In the genomic region with DNA sequence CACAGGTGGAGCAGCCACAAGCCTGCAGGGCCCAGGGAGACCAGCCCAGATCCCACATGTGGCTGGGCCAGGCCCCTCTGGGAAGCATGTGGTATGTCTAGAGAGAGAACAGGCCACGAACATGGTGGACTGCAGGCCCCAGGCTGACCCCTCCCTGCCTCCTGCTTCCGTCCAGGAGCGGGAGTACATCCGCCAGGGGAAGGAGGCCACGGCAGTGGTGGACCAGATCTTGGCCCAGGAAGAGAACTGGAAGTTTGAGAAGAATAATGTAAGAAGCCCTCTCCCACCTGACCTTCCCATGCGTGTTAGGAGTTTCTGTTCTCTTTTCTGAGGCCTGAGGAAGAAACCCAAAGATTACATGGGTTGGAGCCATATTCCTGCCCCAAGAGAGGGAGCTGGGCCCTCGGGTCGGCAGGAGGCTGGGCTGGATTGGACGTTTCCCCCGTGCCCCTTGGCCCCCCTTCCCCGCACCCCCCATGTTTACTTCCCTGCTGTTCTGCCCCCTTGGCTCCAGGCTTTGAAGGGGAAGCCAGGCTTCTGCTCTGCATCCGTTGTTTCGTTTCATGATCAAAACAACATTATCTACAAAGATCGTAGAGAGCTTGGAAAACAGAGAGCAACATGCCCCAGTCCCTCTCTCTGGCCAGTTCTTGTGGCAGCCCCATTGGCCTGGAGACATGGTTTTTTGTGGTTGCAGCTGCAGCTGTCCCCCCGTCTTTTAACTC, we compare ENCODE assay signal across 12 cellular contexts. TPM values are rescaled to one million over a fixed set of nuclear protein-coding genes. Genes with fewer than 3 reads are reported as not detected.
A peak's percentile ranks its signal among the peaks of the same experiment; 100 is the strongest.
DNase-seq lines count a peak whose midpoint lies in the region; ATAC-seq, FAIRE-seq and TF ChIP-seq lines count a peak whose summit lies in the region.
"Had no signal": no experiment of that assay in that cellular context is flagged by ENCODE, and none has a peak within 500 bp of the region (broad histone marks: within the 10 kb centered on the region; RNA-seq: fewer than 3 reads in every experiment).

No MANE protein-coding gene starts in this region.

- no peak overlapping the region for H3K9ac ChIP-seq in HepG2 (ENCODE audit: insufficient read depth, low read depth, low read length)

- peaks cover 25 to 33% of the 10 kb centered on the region in 2 experiments; a peak in 4 of 5 replicates for H3K36me3 ChIP-seq in HepG2 (replicated peaks in 1 of 2; ENCODE audit: control insufficient read depth in 1 of 2, insufficient read depth in 2 of 2, low read length in 2 of 2)

- in situ Hi-C loops in HepG2 (cut with HindIII; ENCODE audit: extremely low pct_ligation_motif_present, low pct_unique_long_range_greater_than_20kb), result no loop called here

- TF ChIP-seq RAD21 in HepG2 (CRISPR knock-in tag; IDR thresholded peaks at IDR 0.05), result no peak

- H3K4me3 ChIP-seq in HepG2 (replicated peaks in 1 of 3; ENCODE audit: insufficient read depth in 1 of 3, low read depth in 2 of 3, low read length in 3 of 3), result no peak overlapping the region
- H3K4me3 ChIP-seq: thoracic aorta had no signal

- intact Hi-C loops in HepG2 (cut with micrococcal nuclease; ENCODE audit: unreplicated experiment), result no loop called here

- BruUV-seq in HepG2 (replicated peaks; lab: Mats Ljungman, UMichigan), result no TSS peak

- DNase-seq in GM19239 (ENCODE audit: insufficient read length, low spot score) (no peak), HepG2 (ENCODE audit: low spot score) (no peak), superior temporal gyrus (ENCODE audit: extremely low spot score) (no peak)
- no peak for DNase-seq in activated CD8-positive, alpha-beta T cell treated with anti-CD3 and anti-CD28 coated beads, Interleukin-2, amount 10 ng/mL, durations not matched to agents 7 days and 5 days
- DNase-seq: activated CD4-positive, alpha-beta T cell treated with anti-CD3 and anti-CD28 coated beads, Interleukin-2, amount 50 U/mL, for 1 hour; NCI-H748 treated with DMSO at 0.1 percent for 48 hours; stimulated activated CD4-positive, alpha-beta T cell treated with anti-CD3 and anti-CD28 coated beads, Interleukin-4, amount 100 ng/mL, for 1 hour had no signal

- no peak overlapping the region for H2AFZ ChIP-seq in HepG2 (ENCODE audit: low read length)

- H3K4me2 ChIP-seq in HepG2 (ENCODE audit: low read depth, low read length), result no peak overlapping the region

- H3K9me3 Mint-ChIP-seq in activated CD8-positive, alpha-beta T cell treated with anti-CD3 and anti-CD28 coated beads, Interleukin-2, amount 10 ng/mL, durations not matched to agents 7 days and 5 days (ENCODE audit: insufficient read depth), result no peaks in the 10 kb centered on the region
- no peaks in the 10 kb centered on the region for H3K9me3 Mint-ChIP-seq in stimulated activated memory B cell treated with anti-CD40 and anti-IgM and Interleukin-4, amounts not matched to agents 10 μg/mL and 1 μg/mL and 100 μg/mL, for 72 hours

- peaks cover 28% of the 10 kb centered on the region for H3K36me3 Mint-ChIP-seq in activated CD8-positive, alpha-beta T cell treated with anti-CD3 and anti-CD28 coated beads, Interleukin-2, amount 10 ng/mL, durations not matched to agents 7 days and 5 days (ENCODE audit: low read depth)
- H3K36me3 Mint-ChIP-seq in stimulated activated memory B cell treated with anti-CD40 and anti-IgM and Interleukin-4, amounts not matched to agents 10 μg/mL and 1 μg/mL and 100 μg/mL, for 72 hours, result peaks cover 51% of the 10 kb centered on the region

- POLR2A ChIA-PET in activated CD8-positive, alpha-beta T cell treated with anti-CD3 and anti-CD28 coated beads, Interleukin-2, amount 10 ng/mL, durations not matched to agents 7 days and 5 days (lab: Charles Lee), result interaction anchor here (1.0 kb wide), 1 partner anchor 19 kb away, joined by 5 read pairs; no protein-coding TSS in a partner anchor
- POLR2A ChIA-PET in HepG2 (lab: Yijun Ruan, JAX), result no interaction called here

- H3K79me2 ChIP-seq in HepG2 (ENCODE audit: insufficient read depth, low read length), result no peaks in the 10 kb centered on the region

- H3K4me3 Mint-ChIP-seq in activated CD8-positive, alpha-beta T cell treated with anti-CD3 and anti-CD28 coated beads, Interleukin-2, amount 10 ng/mL, durations not matched to agents 7 days and 5 days, result no peak overlapping the region
- no peak overlapping the region for H3K4me3 Mint-ChIP-seq in stimulated activated memory B cell treated with anti-CD40 and anti-IgM and Interleukin-4, amounts not matched to agents 10 μg/mL and 1 μg/mL and 100 μg/mL, for 72 hours

- no peak for TF ChIP-seq POLR2A in HepG2 (IDR thresholded peaks at IDR 0.05; ENCODE audit: insufficient read depth in 1 of 2, low read depth in 2 of 2, low read length in 2 of 2)

- CTCF ChIA-PET in activated CD8-positive, alpha-beta T cell treated with anti-CD3 and anti-CD28 coated beads, Interleukin-2, amount 10 ng/mL, durations not matched to agents 7 days and 5 days (lab: Charles Lee), result interaction anchor here (1.0 to 1.2 kb wide), 3 partner anchors 9 to 37 kb away, joined by 3 to 8 read pairs (median 5); partner anchors contain the start of gene PNMT
- CTCF ChIA-PET in HepG2 (lab: Yijun Ruan, JAX; ENCODE audit: low intra/inter-chr PET ratio, low total read pairs), result no interaction called here

- H3K27me3 Mint-ChIP-seq in activated CD8-positive, alpha-beta T cell treated with anti-CD3 and anti-CD28 coated beads, Interleukin-2, amount 10 ng/mL, durations not matched to agents 7 days and 5 days (ENCODE audit: low read depth), result no peaks in the 10 kb centered on the region
- no peaks in the 10 kb centered on the region for H3K27me3 Mint-ChIP-seq in stimulated activated memory B cell treated with anti-CD40 and anti-IgM and Interleukin-4, amounts not matched to agents 10 μg/mL and 1 μg/mL and 100 μg/mL, for 72 hours

- H3K4me1 Mint-ChIP-seq in activated CD8-positive, alpha-beta T cell treated with anti-CD3 and anti-CD28 coated beads, Interleukin-2, amount 10 ng/mL, durations not matched to agents 7 days and 5 days (ENCODE audit: low read depth), result peaks cover 28% of the 10 kb centered on the region
- H3K4me1 Mint-ChIP-seq in stimulated activated memory B cell treated with anti-CD40 and anti-IgM and Interleukin-4, amounts not matched to agents 10 μg/mL and 1 μg/mL and 100 μg/mL, for 72 hours, result peaks cover 28% of the 10 kb centered on the region

- H3K4me1 ChIP-seq in HepG2 (ENCODE audit: insufficient read depth, low read length), result peaks cover 16% of the 10 kb centered on the region

- H3K27ac Mint-ChIP-seq in activated CD8-positive, alpha-beta T cell treated with anti-CD3 and anti-CD28 coated beads, Interleukin-2, amount 10 ng/mL, durations not matched to agents 7 days and 5 days, result peak overlapping the region; percentile 60
- peak overlapping the region; percentile 70 for H3K27ac Mint-ChIP-seq in stimulated activated memory B cell treated with anti-CD40 and anti-IgM and Interleukin-4, amounts not matched to agents 10 μg/mL and 1 μg/mL and 100 μg/mL, for 72 hours

- peak; percentile 33 for FAIRE-seq in GM19239 (lab: Jason Lieb, UNC)
- no peak for FAIRE-seq in HepG2 (lab: Jason Lieb, UNC)
- FAIRE-seq: endometrium had no signal

- no peak for TF ChIP-seq CTCF in HepG2 (CRISPR knock-in tag; IDR thresholded peaks at IDR 0.05)

- H3K27me3 ChIP-seq in HepG2 (ENCODE audit: control insufficient read depth in 1 of 2, insufficient read depth in 2 of 2, low read length in 2 of 2), result no peaks in the 10 kb centered on the region

- whole genome bisulfite sequencing in HepG2 (ENCODE audit: low lambda C conversion rate), result 90% methylated on average over 15 of the region's 15 CpGs

- H4K20me1 ChIP-seq in HepG2 (ENCODE audit: insufficient read depth, low read length), result no peaks in the 10 kb centered on the region

- TF ChIP-seq EP300 in HepG2 (IDR thresholded peaks at IDR 0.05; ENCODE audit: low read depth in 2 of 2, low read length in 2 of 2), result no peak
- no peak for TF ChIP-seq EP300 in HepG2 (CRISPR knock-in tag; IDR thresholded peaks at IDR 0.05; ENCODE audit: borderline replicate concordance)

- H3K27ac ChIP-seq in HepG2 (ENCODE audit: extremely low read length, insufficient read depth, low read length), result no peak overlapping the region
- H3K27ac ChIP-seq: thoracic aorta had no signal

- H3K9me3 ChIP-seq in HepG2 (ENCODE audit: low read length), result no peaks in the 10 kb centered on the region
- H3K9me3 ChIP-seq: thoracic aorta had no signal

- ATAC-seq in activated CD8-positive, alpha-beta T cell treated with anti-CD3 and anti-CD28 coated beads, Interleukin-2, amount 10 ng/mL, durations not matched to agents 7 days and 5 days, result no peak
- ATAC-seq in HepG2 (no peak), GM19324 (IDR thresholded peaks at IDR 0.05; ENCODE audit: low FRiP score, unreplicated experiment) (no peak), HG03342 (IDR thresholded peaks at IDR 0.05; ENCODE audit: unreplicated experiment) (no peak)
- peak; percentile 47 for ATAC-seq in stimulated activated memory B cell treated with anti-CD40 and anti-IgM and Interleukin-4, amounts not matched to agents 10 μg/mL and 1 μg/mL and 100 μg/mL, for 72 hours

RNA-seq across cellular contexts. Expression of gene TCAP, which starts 5.7 kb away (rescaled TPM):
- total RNA-seq in activated CD8-positive, alpha-beta T cell treated with anti-CD3 and anti-CD28 coated beads, Interleukin-2, amount 10 ng/mL, durations not matched to agents 7 days and 5 days, result 1 to 10 TPM; 1.3 to 1.8 TPM
- total RNA-seq in HepG2 (2016; rRNA removed; fragmentation: Illumina TruSeq; extraction: Trizol), result 0.14 and 0.24 TPM in 2 replicates
- not detected in 2 replicates for total RNA-seq in HepG2 (2016; cell fraction: cytosol; rRNA removed; fragmentation: Illumina TruSeq; extraction: Trizol; ENCODE audit: low read depth)
- total RNA-seq in HepG2 (2016; cell fraction: insoluble cytoplasmic fraction; rRNA removed; fragmentation: Illumina TruSeq; extraction: Trizol), result 0.26 TPM in 1 of 2 replicates, not detected in the other
- total RNA-seq in HepG2 (2016; cell fraction: membrane; rRNA removed; fragmentation: Illumina TruSeq; extraction: Trizol), result 0.06 TPM in 1 of 2 replicates, not detected in the other
- 0.56 and 0.84 TPM in 2 replicates for total RNA-seq in HepG2 (2016; cell fraction: nucleus; rRNA removed; fragmentation: Illumina TruSeq; extraction: Trizol)
- 0.65 and 0.84 TPM in 2 replicates for polyA plus RNA-seq in HepG2 (2011; rRNA removed)
- polyA plus RNA-seq in HepG2 (2011; cell fraction: cytosol; rRNA removed), result 0.15 and 0.35 TPM in 2 replicates
- 6.0 and 8.8 TPM in 2 replicates for polyA plus RNA-seq in HepG2 (2011; cell fraction: nucleus; rRNA removed)
- polyA plus RNA-seq in HepG2 (2012), result 0.43 and 2.1 TPM in 2 replicates
- not detected in 2 replicates for polyA plus RNA-seq in HepG2 (2016; cell fraction: cytosol; fragmentation: Illumina TruSeq; extraction: Trizol; ENCODE audit: low read depth)
- 0.19 TPM in 1 of 2 replicates, not detected in the other for polyA plus RNA-seq in HepG2 (2016; cell fraction: insoluble cytoplasmic fraction; fragmentation: Illumina TruSeq; extraction: Trizol; ENCODE audit: low read depth)
- polyA plus RNA-seq in HepG2 (2016; cell fraction: membrane; fragmentation: Illumina TruSeq; extraction: Trizol; ENCODE audit: low read depth), result not detected in 2 replicates
- 0.51 and 0.85 TPM in 2 replicates for polyA plus RNA-seq in HepG2 (2016; cell fraction: nucleus; fragmentation: Illumina TruSeq; extraction: Trizol; ENCODE audit: insufficient read depth, low read depth)
- polyA minus RNA-seq in HepG2 (2011; rRNA and poly(A)+ RNA removed; ENCODE audit: low replicate concordance), result 2.2 and 2.6 TPM in 2 replicates
- polyA minus RNA-seq in HepG2 (2011; cell fraction: cytosol; rRNA and poly(A)+ RNA removed), result not detected in 2 replicates
- 3.0 and 4.0 TPM in 2 replicates for polyA minus RNA-seq in HepG2 (2011; cell fraction: nucleus; rRNA and poly(A)+ RNA removed)

RNA-seq across cellular contexts. Expression of gene PNMT, which starts 8.8 kb away (rescaled TPM):
- not detected for total RNA-seq in activated CD8-positive, alpha-beta T cell treated with anti-CD3 and anti-CD28 coated beads, Interleukin-2, amount 10 ng/mL, durations not matched to agents 7 days and 5 days
- total RNA-seq in HepG2 (2016; rRNA removed; fragmentation: Illumina TruSeq; extraction: Trizol), result not detected in 2 replicates
- total RNA-seq in HepG2 (2016; cell fraction: cytosol; rRNA removed; fragmentation: Illumina TruSeq; extraction: Trizol; ENCODE audit: low read depth), result not detected in 2 replicates
- not detected in 2 replicates for total RNA-seq in HepG2 (2016; cell fraction: insoluble cytoplasmic fraction; rRNA removed; fragmentation: Illumina TruSeq; extraction: Trizol)
- 0.17 TPM in 1 of 2 replicates, not detected in the other for total RNA-seq in HepG2 (2016; cell fraction: membrane; rRNA removed; fragmentation: Illumina TruSeq; extraction: Trizol)
- not detected in 2 replicates for total RNA-seq in HepG2 (2016; cell fraction: nucleus; rRNA removed; fragmentation: Illumina TruSeq; extraction: Trizol)
- polyA plus RNA-seq in HepG2 (2011; rRNA removed), result 0.22 and 0.25 TPM in 2 replicates
- 0.08 and 0.13 TPM in 2 replicates for polyA plus RNA-seq in HepG2 (2011; cell fraction: cytosol; rRNA removed)
- 0.56 and 0.71 TPM in 2 replicates for polyA plus RNA-seq in HepG2 (2011; cell fraction: nucleus; rRNA removed)
- polyA plus RNA-seq in HepG2 (2012), result 0.31 TPM in 1 of 2 replicates, not detected in the other
- 0.11 TPM in 1 of 2 replicates, not detected in the other for polyA plus RNA-seq in HepG2 (2016; cell fraction: cytosol; fragmentation: Illumina TruSeq; extraction: Trizol; ENCODE audit: low read depth)
- polyA plus RNA-seq in HepG2 (2016; cell fraction: insoluble cytoplasmic fraction; fragmentation: Illumina TruSeq; extraction: Trizol; ENCODE audit: low read depth), result not detected in 2 replicates
- polyA plus RNA-seq in HepG2 (2016; cell fraction: membrane; fragmentation: Illumina TruSeq; extraction: Trizol; ENCODE audit: low read depth), result 0.15 TPM in 1 of 2 replicates, not detected in the other
- not detected in 2 replicates for polyA plus RNA-seq in HepG2 (2016; cell fraction: nucleus; fragmentation: Illumina TruSeq; extraction: Trizol; ENCODE audit: insufficient read depth, low read depth)
- polyA minus RNA-seq in HepG2 (2011; rRNA and poly(A)+ RNA removed; ENCODE audit: low replicate concordance), result not detected in 2 replicates
- not detected in 2 replicates for polyA minus RNA-seq in HepG2 (2011; cell fraction: cytosol; rRNA and poly(A)+ RNA removed)
- not detected in 2 replicates for polyA minus RNA-seq in HepG2 (2011; cell fraction: nucleus; rRNA and poly(A)+ RNA removed)

RNA-seq across cellular contexts. Expression of gene STARD3, which starts 22.5 kb away (rescaled TPM):
- total RNA-seq in activated CD8-positive, alpha-beta T cell treated with anti-CD3 and anti-CD28 coated beads, Interleukin-2, amount 10 ng/mL, durations not matched to agents 7 days and 5 days, result 10 to 100 TPM; 69.0 to 72.1 TPM
- total RNA-seq in HepG2 (2016; rRNA removed; fragmentation: Illumina TruSeq; extraction: Trizol), result 17.2 and 34.6 TPM in 2 replicates
- total RNA-seq in HepG2 (2016; cell fraction: cytosol; rRNA removed; fragmentation: Illumina TruSeq; extraction: Trizol; ENCODE audit: low read depth), result 10.9 and 18.7 TPM in 2 replicates
- total RNA-seq in HepG2 (2016; cell fraction: insoluble cytoplasmic fraction; rRNA removed; fragmentation: Illumina TruSeq; extraction: Trizol), result 16.7 and 36.4 TPM in 2 replicates
- 28.2 and 28.3 TPM in 2 replicates for total RNA-seq in HepG2 (2016; cell fraction: membrane; rRNA removed; fragmentation: Illumina TruSeq; extraction: Trizol)
- 38.6 and 39.3 TPM in 2 replicates for total RNA-seq in HepG2 (2016; cell fraction: nucleus; rRNA removed; fragmentation: Illumina TruSeq; extraction: Trizol)
- 100 and 114 TPM in 2 replicates for polyA plus RNA-seq in HepG2 (2011; rRNA removed)
- polyA plus RNA-seq in HepG2 (2011; cell fraction: cytosol; rRNA removed), result 87.6 and 94.1 TPM in 2 replicates
- 583 and 640 TPM in 2 replicates for polyA plus RNA-seq in HepG2 (2011; cell fraction: nucleus; rRNA removed)
- polyA plus RNA-seq in HepG2 (2012), result 57.3 and 69.8 TPM in 2 replicates
- polyA plus RNA-seq in HepG2 (2016; cell fraction: cytosol; fragmentation: Illumina TruSeq; extraction: Trizol; ENCODE audit: low read depth), result 16.8 and 21.4 TPM in 2 replicates
- polyA plus RNA-seq in HepG2 (2016; cell fraction: insoluble cytoplasmic fraction; fragmentation: Illumina TruSeq; extraction: Trizol; ENCODE audit: low read depth), result 23.0 and 23.7 TPM in 2 replicates
- 28.2 and 28.4 TPM in 2 replicates for polyA plus RNA-seq in HepG2 (2016; cell fraction: membrane; fragmentation: Illumina TruSeq; extraction: Trizol; ENCODE audit: low read depth)
- polyA plus RNA-seq in HepG2 (2016; cell fraction: nucleus; fragmentation: Illumina TruSeq; extraction: Trizol; ENCODE audit: insufficient read depth, low read depth), result 96.9 and 102 TPM in 2 replicates
- 98.5 and 179 TPM in 2 replicates for polyA minus RNA-seq in HepG2 (2011; rRNA and poly(A)+ RNA removed; ENCODE audit: low replicate concordance)
- 38.4 and 57.6 TPM in 2 replicates for polyA minus RNA-seq in HepG2 (2011; cell fraction: cytosol; rRNA and poly(A)+ RNA removed)
- polyA minus RNA-seq in HepG2 (2011; cell fraction: nucleus; rRNA and poly(A)+ RNA removed), result 71.6 and 80.1 TPM in 2 replicates

RNA-seq across cellular contexts. Expression of gene PGAP3, which starts 28.4 kb away (rescaled TPM):
- total RNA-seq in activated CD8-positive, alpha-beta T cell treated with anti-CD3 and anti-CD28 coated beads, Interleukin-2, amount 10 ng/mL, durations not matched to agents 7 days and 5 days, result 10 to 100 TPM; 12.3 to 14.7 TPM
- total RNA-seq in HepG2 (2016; rRNA removed; fragmentation: Illumina TruSeq; extraction: Trizol), result 5.1 and 11.9 TPM in 2 replicates
- 1.1 and 1.5 TPM in 2 replicates for total RNA-seq in HepG2 (2016; cell fraction: cytosol; rRNA removed; fragmentation: Illumina TruSeq; extraction: Trizol; ENCODE audit: low read depth)
- total RNA-seq in HepG2 (2016; cell fraction: insoluble cytoplasmic fraction; rRNA removed; fragmentation: Illumina TruSeq; extraction: Trizol), result 3.5 and 11.4 TPM in 2 replicates
- 3.2 and 3.3 TPM in 2 replicates for total RNA-seq in HepG2 (2016; cell fraction: membrane; rRNA removed; fragmentation: Illumina TruSeq; extraction: Trizol)
- total RNA-seq in HepG2 (2016; cell fraction: nucleus; rRNA removed; fragmentation: Illumina TruSeq; extraction: Trizol), result 11.6 and 12.8 TPM in 2 replicates
- 14.6 and 21.2 TPM in 2 replicates for polyA plus RNA-seq in HepG2 (2011; rRNA removed)
- polyA plus RNA-seq in HepG2 (2011; cell fraction: cytosol; rRNA removed), result 9.7 and 10.8 TPM in 2 replicates
- polyA plus RNA-seq in HepG2 (2011; cell fraction: nucleus; rRNA removed), result 53.0 and 67.8 TPM in 2 replicates
- polyA plus RNA-seq in HepG2 (2012), result 9.1 and 10.3 TPM in 2 replicates
- polyA plus RNA-seq in HepG2 (2016; cell fraction: cytosol; fragmentation: Illumina TruSeq; extraction: Trizol; ENCODE audit: low read depth), result 0.93 and 0.97 TPM in 2 replicates
- 4.1 and 5.4 TPM in 2 replicates for polyA plus RNA-seq in HepG2 (2016; cell fraction: insoluble cytoplasmic fraction; fragmentation: Illumina TruSeq; extraction: Trizol; ENCODE audit: low read depth)
- polyA plus RNA-seq in HepG2 (2016; cell fraction: membrane; fragmentation: Illumina TruSeq; extraction: Trizol; ENCODE audit: low read depth), result 2.1 and 2.4 TPM in 2 replicates
- polyA plus RNA-seq in HepG2 (2016; cell fraction: nucleus; fragmentation: Illumina TruSeq; extraction: Trizol; ENCODE audit: insufficient read depth, low read depth), result 23.4 and 28.3 TPM in 2 replicates
- 12.0 and 44.9 TPM in 2 replicates for polyA minus RNA-seq in HepG2 (2011; rRNA and poly(A)+ RNA removed; ENCODE audit: low replicate concordance)
- 5.6 and 8.2 TPM in 2 replicates for polyA minus RNA-seq in HepG2 (2011; cell fraction: cytosol; rRNA and poly(A)+ RNA removed)
- polyA minus RNA-seq in HepG2 (2011; cell fraction: nucleus; rRNA and poly(A)+ RNA removed), result 8.2 and 9.7 TPM in 2 replicates

RNA-seq across cellular contexts. Expression of gene PPP1R1B, which starts 32.7 kb away (rescaled TPM):
- total RNA-seq in activated CD8-positive, alpha-beta T cell treated with anti-CD3 and anti-CD28 coated beads, Interleukin-2, amount 10 ng/mL, durations not matched to agents 7 days and 5 days, result not detected
- total RNA-seq in HepG2 (2016; rRNA removed; fragmentation: Illumina TruSeq; extraction: Trizol), result not detected in 2 replicates
- total RNA-seq in HepG2 (2016; cell fraction: cytosol; rRNA removed; fragmentation: Illumina TruSeq; extraction: Trizol; ENCODE audit: low read depth), result not detected in 2 replicates
- total RNA-seq in HepG2 (2016; cell fraction: insoluble cytoplasmic fraction; rRNA removed; fragmentation: Illumina TruSeq; extraction: Trizol), result not detected in 2 replicates
- not detected in 2 replicates for total RNA-seq in HepG2 (2016; cell fraction: membrane; rRNA removed; fragmentation: Illumina TruSeq; extraction: Trizol)
- not detected in 2 replicates for total RNA-seq in HepG2 (2016; cell fraction: nucleus; rRNA removed; fragmentation: Illumina TruSeq; extraction: Trizol)
- 0.08 and 0.18 TPM in 2 replicates for polyA plus RNA-seq in HepG2 (2011; rRNA removed)
- polyA plus RNA-seq in HepG2 (2011; cell fraction: cytosol; rRNA removed), result 0.04 and 0.05 TPM in 2 replicates
- polyA plus RNA-seq in HepG2 (2011; cell fraction: nucleus; rRNA removed), result not detected in 2 replicates
- not detected in 2 replicates for polyA plus RNA-seq in HepG2 (2012)
- polyA plus RNA-seq in HepG2 (2016; cell fraction: cytosol; fragmentation: Illumina TruSeq; extraction: Trizol; ENCODE audit: low read depth), result not detected in 2 replicates
- not detected in 2 replicates for polyA plus RNA-seq in HepG2 (2016; cell fraction: insoluble cytoplasmic fraction; fragmentation: Illumina TruSeq; extraction: Trizol; ENCODE audit: low read depth)
- not detected in 2 replicates for polyA plus RNA-seq in HepG2 (2016; cell fraction: membrane; fragmentation: Illumina TruSeq; extraction: Trizol; ENCODE audit: low read depth)
- not detected in 2 replicates for polyA plus RNA-seq in HepG2 (2016; cell fraction: nucleus; fragmentation: Illumina TruSeq; extraction: Trizol; ENCODE audit: insufficient read depth, low read depth)
- not detected in 2 replicates for polyA minus RNA-seq in HepG2 (2011; rRNA and poly(A)+ RNA removed; ENCODE audit: low replicate concordance)
- polyA minus RNA-seq in HepG2 (2011; cell fraction: cytosol; rRNA and poly(A)+ RNA removed), result not detected in 2 replicates
- polyA minus RNA-seq in HepG2 (2011; cell fraction: nucleus; rRNA and poly(A)+ RNA removed), result not detected in 2 replicates
